8 cellular contexts compared by ENCODE assay signal in genomic region chr14:74712499-74713394, GRCh38. TPM values are rescaled to one million over a fixed set of nuclear protein-coding genes. Genes with fewer than 3 reads are reported as not detected.
DNase-seq lines count a peak whose midpoint lies in the region; ATAC-seq, FAIRE-seq and TF ChIP-seq lines count a peak whose summit lies in the region.

TSS of gene AREL1 (minus strand) at chr14:74713080. CDS start at chr14:74685615, 27,465 bp downstream.
TSS of gene FCF1 (plus strand) at chr14:74713144. CDS start at chr14:74713198, 54 bp downstream.

- intact Hi-C loops in sigmoid colon (cut with DNase I), result loop anchor here (5.0 kb wide), 1 partner anchor 50 kb away; the partner anchor contains the start of gene YLPM1

- peak; percentile 99 for FAIRE-seq in GM12892 (lab: Jason Lieb, UNC)

- H3K36me3 ChIP-seq in RWPE2 (ENCODE audit: low read depth) (peaks cover 38% of the 10 kb centered on the region), hepatocyte (replicated peaks; ENCODE audit: insufficient read depth, low read depth) (no peaks in the 10 kb centered on the region), sigmoid colon (peaks cover 0 to 29% (median 5%) of the 10 kb centered on the region in 4 donors)

- H3K9me3 ChIP-seq in RWPE2 (ENCODE audit: severe bottlenecking), result no peaks in the 10 kb centered on the region
- no peaks in the 10 kb centered on the region for H3K9me3 ChIP-seq in hepatocyte (ENCODE audit: low read depth)
- H3K9me3 ChIP-seq in sigmoid colon, result no peaks in the 10 kb centered on the region

- TF ChIP-seq EP300 in sigmoid colon (IDR thresholded peaks at IDR 0.05), result peak in 1 of 4 donors; percentile 10

- no peaks in the 10 kb centered on the region for H3K9me2 ChIP-seq in hepatocyte (replicated peaks; ENCODE audit: insufficient read depth)

- peak within 1 kb of the TSS; percentile 64 for H3K4me3 ChIP-seq in RWPE2 (ENCODE audit: severe bottlenecking)
- H3K4me3 ChIP-seq in hepatocyte, result peak within 1 kb of the TSS; percentile 87
- H3K4me3 ChIP-seq in sigmoid colon, result peak within 1 kb of the TSS; percentile 66 to 81 (median 80)

- DNase-seq in GM12892 (ENCODE audit: insufficient read length), result peak; percentile 78
- peak; percentile 83 for DNase-seq in RWPE2 (ENCODE audit: low spot score)
- peak; percentile 93 for DNase-seq in hepatocyte (ENCODE audit: low spot score)
- DNase-seq in sigmoid colon, result peak; percentile 91
- DNase-seq in SHP77 (lab: John Stamatoyannopoulos, UW), result no peak
- DNase-seq in DMS114 treated with DMSO at 0.1 percent for 48 hours (lab: John Stamatoyannopoulos, UW; ENCODE audit: unreplicated experiment), result no peak

- peak within 1 kb of the TSS; percentile 92 for H3K4me2 ChIP-seq in hepatocyte

- H3K27me3 ChIP-seq in RWPE2 (ENCODE audit: insufficient read depth, poor library complexity, severe bottlenecking), result no peaks in the 10 kb centered on the region
- no peaks in the 10 kb centered on the region for H3K27me3 ChIP-seq in hepatocyte
- H3K27me3 ChIP-seq in sigmoid colon, result no peaks in the 10 kb centered on the region

- ATAC-seq in HG02798 (IDR thresholded peaks at IDR 0.05; ENCODE audit: poor library complexity, unreplicated experiment), result peak; percentile 97
- ATAC-seq in RWPE2 (ENCODE audit: low read depth), result peak; percentile 94

- under 1% methylated on average over 31 of the region's 31 CpGs for WGBS in hepatocyte (ENCODE audit: low lambda C conversion rate, missing lambda C conversion rate)
- 0% methylated on average over 31 of the region's 31 CpGs for WGBS in sigmoid colon, 2 donors

- TF ChIP-seq CTCF in RWPE2 (IDR thresholded peaks at IDR 0.05; ENCODE audit: poor library complexity, severe bottlenecking) (no peak), hepatocyte (IDR thresholded peaks at IDR 0.05; ENCODE audit: poor library complexity) (no peak), sigmoid colon (IDR thresholded peaks at IDR 0.05) (no peak)

- peaks cover 66% of the 10 kb centered on the region for H3K79me2 ChIP-seq in hepatocyte

- H3K4me1 ChIP-seq in RWPE2 (ENCODE audit: insufficient read depth, poor library complexity, severe bottlenecking) (peaks cover 23% of the 10 kb centered on the region), hepatocyte (ENCODE audit: insufficient read depth) (peaks cover 6% of the 10 kb centered on the region), sigmoid colon (peaks cover 0 to 48% (median 34%) of the 10 kb centered on the region in 4 donors)

- peaks cover 3% of the 10 kb centered on the region for H4K20me1 ChIP-seq in hepatocyte (ENCODE audit: insufficient read depth, poor library complexity, severe bottlenecking)

- H3K27ac ChIP-seq in RWPE2 (ENCODE audit: poor library complexity, severe bottlenecking) (peak within 1 kb of the TSS; percentile 39), angular gyrus (ENCODE audit: low read depth, low read length) (peak within 1 kb of the TSS; percentile 62), hepatocyte (peak within 1 kb of the TSS; percentile 77), sigmoid colon (peak within 1 kb of the TSS; percentile 84 to 89 (median 84))

- peak within 1 kb of the TSS; percentile 88 for H2AFZ ChIP-seq in hepatocyte

- peak; percentile 92 for TF ChIP-seq POLR2A in GM12892 (IDR thresholded peaks at IDR 0.05; ENCODE audit: low read depth, low read length)
- peak; percentile 65 to 74 for TF ChIP-seq POLR2A in sigmoid colon (IDR thresholded peaks at IDR 0.05)

RNA-seq across cellular contexts. Expression of gene AREL1, which starts in this region (rescaled TPM):
- polyA plus RNA-seq in GM12892 (2012; ENCODE audit: missing spikeins), result 14.4 TPM
- 31.7 and 41.3 TPM in 2 replicates for total RNA-seq in hepatocyte
- polyA plus RNA-seq in hepatocyte, result 11.4 and 13.9 TPM in 2 replicates
- 10 to 100 TPM; 11.7 to 16.6 (median 14.3) TPM for total RNA-seq in sigmoid colon
- 10 to 100 TPM in 2 of 3 donors, 1 to 10 TPM in 1; 4.8 to 20.2 (median 10.4) TPM for polyA plus RNA-seq in sigmoid colon

RNA-seq across cellular contexts. Expression of gene FCF1, which starts in this region (rescaled TPM):
- 45.8 TPM for polyA plus RNA-seq in GM12892 (2012; ENCODE audit: missing spikeins)
- total RNA-seq in hepatocyte, result 32.9 and 43.6 TPM in 2 replicates
- 11.3 and 12.3 TPM in 2 replicates for polyA plus RNA-seq in hepatocyte
- 10 to 100 TPM; 18.6 to 35.7 (median 28.3) TPM for total RNA-seq in sigmoid colon
- 10 to 100 TPM; 22.2 to 32.3 (median 23.4) TPM for polyA plus RNA-seq in sigmoid colon

Comparison
In these comparisons a context has a peak if more than half of its experiments do, and no peak if none do; other contexts are left out.
1. DNase-seq: peak in GM12892 (single experiment), RWPE2 (single experiment), hepatocyte (single experiment) and sigmoid colon (single experiment); none in SHP77 (0 of 2) and DMS114 treated with DMSO at 0.1 percent for 48 hours (single experiment).
2. Peak in every context shown above with its lines, with median percentiles within 50 percentile points of each other: H3K27ac ChIP-seq and H3K4me3 ChIP-seq.